8 cellular contexts compared by ENCODE assay signal in the genomic region with DNA sequence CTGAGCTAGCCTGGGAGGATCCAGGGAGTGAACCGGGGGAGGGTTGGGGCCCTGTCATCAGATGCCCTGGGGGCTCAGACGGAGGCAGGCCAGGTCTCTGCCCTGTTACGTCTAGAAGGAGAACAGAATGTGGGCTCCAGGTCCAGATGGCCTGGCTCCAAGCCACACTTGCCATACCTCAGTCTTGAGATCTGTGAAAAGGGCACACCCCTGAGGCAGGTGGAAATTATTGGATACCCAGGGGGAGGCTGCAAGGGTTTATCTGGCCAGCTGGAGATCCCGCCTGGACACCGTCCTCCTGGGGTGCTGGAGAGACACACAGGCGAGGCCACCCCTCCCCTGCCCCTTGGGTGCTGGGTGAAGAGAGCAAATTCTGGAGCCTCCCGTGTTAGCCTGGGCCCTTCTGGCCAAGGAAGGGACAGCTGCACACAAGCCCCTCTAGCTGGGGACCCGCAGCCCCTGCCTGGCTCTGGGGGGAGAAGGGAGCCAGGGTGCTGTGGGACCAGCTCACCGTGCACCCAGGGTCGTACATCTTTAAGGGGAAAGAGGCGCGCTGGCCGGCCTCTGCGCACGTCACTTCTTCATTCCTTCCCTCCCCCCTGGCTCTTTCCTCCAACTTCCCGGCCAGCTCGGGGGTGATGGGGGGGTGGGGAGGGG. TPM values are rescaled to one million over a fixed set of nuclear protein-coding genes. Genes with fewer than 3 reads are reported as not detected.
A peak's percentile ranks its signal among the peaks of the same experiment; 100 is the strongest.
DNase-seq lines count a peak whose midpoint lies in the region; ATAC-seq and TF ChIP-seq lines count a peak whose summit lies in the region.

No MANE protein-coding gene starts in this region.

- no peak for TF ChIP-seq CTCF in GM12864 (IDR thresholded peaks at IDR 0.05; ENCODE audit: low read depth, low read length, missing control alignments)
- no peak for TF ChIP-seq CTCF in astrocyte of the spinal cord (IDR thresholded peaks at IDR 0.05; ENCODE audit: low read depth, low read length)
- no peak for TF ChIP-seq CTCF in kidney epithelial cell (IDR thresholded peaks at IDR 0.05; ENCODE audit: insufficient read depth, low read length, poor library complexity, severe bottlenecking)

- H3K27ac ChIP-seq in subcutaneous abdominal adipose tissue (ENCODE audit: low read depth, low read length): peak overlapping the region; percentile 92

- H3K9me3 ChIP-seq in subcutaneous abdominal adipose tissue (ENCODE audit: control insufficient read depth in 5 of 5, low read length in 5 of 5): no peaks in the 10 kb centered on the region

- H3K36me3 ChIP-seq in kidney epithelial cell (ENCODE audit: control insufficient read depth, insufficient read depth, low read length) (no peaks in the 10 kb centered on the region), subcutaneous abdominal adipose tissue (ENCODE audit: control insufficient read depth in 5 of 5, insufficient read depth in 5 of 5, low read length in 5 of 5) (peaks cover 0 to under 1% (median 0%) of the 10 kb centered on the region in 5 donors)

- DNase-seq in GM12864 (ENCODE audit: low read depth) (no peak), NCI-H2196 treated with DMSO at 0.1 percent for 48 hours (lab: John Stamatoyannopoulos, UW; ENCODE audit: unreplicated experiment) (peak; percentile 60), astrocyte of the spinal cord (ENCODE audit: low read depth, low spot score) (peak; percentile 13), kidney epithelial cell (ENCODE audit: low read depth) (no peak), epidermal melanocyte (ENCODE audit: insufficient read length, low spot score) (no peak)

- peaks cover 7 to 72% (median 71%) of the 10 kb centered on the region in 5 donors for H3K4me1 ChIP-seq in subcutaneous abdominal adipose tissue (ENCODE audit: control insufficient read depth in 5 of 5, insufficient read depth in 5 of 5, low read length in 5 of 5)

- in situ Hi-C loops in astrocyte of the spinal cord (cut with HindIII; ENCODE audit: low sequenced_read_pairs): no loop called here

- H3K4me3 ChIP-seq in GM12864 (ENCODE audit: low read depth, low read length) (peak overlapping the region; percentile 75), astrocyte of the spinal cord (ENCODE audit: low read depth, low read length) (peak overlapping the region; percentile 79), kidney epithelial cell (ENCODE audit: low read depth, low read length) (peak overlapping the region; percentile 90), subcutaneous abdominal adipose tissue (ENCODE audit: low read depth in 1 of 5, low read length in 5 of 5) (peak overlapping the region; percentile 69 to 75 (median 71))

- no peak for ATAC-seq in GM18861 (IDR thresholded peaks at IDR 0.05; ENCODE audit: unreplicated experiment)
- ATAC-seq in HG02852 (IDR thresholded peaks at IDR 0.05; ENCODE audit: unreplicated experiment): no peak

- H3K27me3 ChIP-seq in kidney epithelial cell (ENCODE audit: control insufficient read depth, insufficient read depth, low read length): no peaks in the 10 kb centered on the region
- no peaks in the 10 kb centered on the region for H3K27me3 ChIP-seq in subcutaneous abdominal adipose tissue (ENCODE audit: control insufficient read depth in 5 of 5, insufficient read depth in 4 of 5, low read length in 5 of 5)

- peak overlapping the region in 4 of 5 donors; percentile 15 to 65 (median 54) for H3K9ac ChIP-seq in subcutaneous abdominal adipose tissue (ENCODE audit: low read length in 5 of 5)

RNA-seq across cellular contexts. Expression of a gene that starts 0.8 kb away (rescaled TPM):
- total RNA-seq in kidney epithelial cell: 18.0 and 31.6 TPM in 2 replicates

Comparison
In these comparisons a context has a peak if more than half of its experiments do, and no peak if none do; other contexts are left out.
1. DNase-seq: peak in NCI-H2196 treated with DMSO at 0.1 percent for 48 hours (single experiment) and astrocyte of the spinal cord (single experiment); none in GM12864 (single experiment), kidney epithelial cell (single experiment) and epidermal melanocyte (single experiment).
2. Peak in every context shown above with its lines, with median percentiles within 50 percentile points of each other: H3K4me3 ChIP-seq.